8 cellular contexts compared by ENCODE assay signal in the genomic region with DNA sequence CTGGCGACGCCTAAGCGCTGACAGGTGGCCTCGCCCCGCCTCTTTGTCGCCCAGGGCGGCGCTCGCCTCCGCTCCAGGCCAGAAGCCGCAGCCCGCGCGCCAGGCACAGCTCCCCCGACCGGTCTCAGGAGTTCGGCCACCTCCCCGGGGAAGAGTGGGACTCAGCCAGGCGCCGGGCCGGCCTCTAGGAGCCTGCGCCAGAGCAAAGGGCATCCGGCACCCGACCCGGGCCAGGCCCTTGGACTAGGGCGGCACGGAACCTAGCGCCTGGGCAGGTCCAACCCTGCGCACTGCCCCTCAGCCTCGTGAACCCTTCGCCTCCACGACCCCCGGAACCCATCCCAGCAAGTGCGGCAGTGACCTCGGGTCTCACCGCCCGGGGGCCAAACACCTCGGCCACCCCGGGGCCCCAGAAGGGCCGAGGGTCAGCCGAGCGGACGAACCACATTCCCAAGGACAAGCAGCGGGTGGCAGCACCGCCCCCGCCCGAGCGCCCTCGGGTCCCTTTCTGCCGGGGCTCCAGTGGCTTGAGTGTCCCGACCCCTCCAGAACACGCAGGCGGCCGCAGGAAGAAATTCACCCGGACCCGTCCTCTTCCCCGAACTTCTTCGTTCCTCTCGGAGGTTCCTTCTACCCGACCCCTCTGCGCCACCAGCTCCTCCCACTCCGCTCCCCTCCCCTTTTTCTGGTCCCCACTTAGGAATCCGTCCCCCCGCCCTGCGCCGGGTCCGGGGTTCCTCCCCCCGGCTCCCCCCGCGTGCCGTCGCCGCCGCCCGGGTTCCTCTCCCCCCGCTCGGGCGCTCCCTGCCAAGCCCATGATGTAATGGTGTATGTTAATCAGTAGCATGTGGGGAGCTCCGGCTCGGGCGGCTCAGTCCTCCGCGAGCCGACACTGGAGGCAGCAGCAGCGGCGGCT. TPM values are rescaled to one million over a fixed set of nuclear protein-coding genes. Genes with fewer than 3 reads are reported as not detected.
A peak's percentile ranks its signal among the peaks of the same experiment; 100 is the strongest.
DNase-seq lines count a peak whose midpoint lies in the region; ATAC-seq and TF ChIP-seq lines count a peak whose summit lies in the region.

No MANE protein-coding gene starts in this region.

- POLR2A ChIA-PET in AG04450 (lab: Yijun Ruan, JAX), result interaction anchor here (0.6 to 4.3 kb wide), 22 partner anchors 11 to 240 kb away, joined by 3 to 61 read pairs (median 6); a partner anchor contains a TSS

- ATAC-seq in GM18861 (IDR thresholded peaks at IDR 0.05; ENCODE audit: unreplicated experiment), result peak; percentile 39
- ATAC-seq in HG03060 (IDR thresholded peaks at IDR 0.05; ENCODE audit: low read depth, unreplicated experiment), result peak; percentile 32
- peak; percentile 70 to 85 (median 76) for ATAC-seq in right lobe of liver

- intact Hi-C loops in right lobe of liver (cut with DNase I), result loop anchor here (5.0 to 10.0 kb wide), 3 partner anchors 127 to 212 kb away; no protein-coding TSS in a partner anchor

- CTCF ChIA-PET in AG04450 (lab: Charles Lee), result interaction anchor here (0.9 to 8.5 kb wide), 7 partner anchors 33 to 241 kb away, joined by 3 to 186 read pairs (median 7); no protein-coding TSS in a partner anchor

- 0% methylated on average over 8 of the region's 86 CpGs for WGBS in right lobe of liver (ENCODE audit: insufficient coverage, low coverage, low lambda C conversion rate, missing lambda C conversion rate)

- DNase-seq in AG04450 (ENCODE audit: low read depth, low spot score) (peak; percentile 78), NCI-H2227 (lab: John Stamatoyannopoulos, UW; ENCODE audit: unreplicated experiment) (peak; percentile 81), dermis microvascular lymphatic vessel endothelial cell (ENCODE audit: low read depth in 2 of 2) (peak; percentile 76 to 92), right lobe of liver (peak; percentile 93 to 96 (median 96))
- DNase-seq in activated CD4-positive, alpha-beta T cell treated with anti-CD3 and anti-CD28 coated beads, Interleukin-2, amount 50 U/mL, for 4 hours, result peak; percentile 82 to 84
- peak; percentile 76 for DNase-seq in stimulated activated CD4-positive, alpha-beta T cell treated with anti-CD3 and anti-CD28 coated beads, Interleukin-4, amount 100 ng/mL, for 24 hours

- H3K36me3 ChIP-seq in right lobe of liver, result no peaks in the 10 kb centered on the region

- H3K4me3 ChIP-seq in AG04450 (ENCODE audit: low read depth, low read length) (peak overlapping the region; percentile 80), right lobe of liver (peak overlapping the region; percentile 51 to 73 (median 66))

- TF ChIP-seq POLR2A in right lobe of liver (IDR thresholded peaks at IDR 0.05), result peak; percentile 98

- H3K9me3 ChIP-seq in AG04450 (ENCODE audit: control insufficient read depth, insufficient read depth, low read length), result no peaks in the 10 kb centered on the region; the same call in 1 of the 2 replicates
- H3K9me3 ChIP-seq in right lobe of liver, result no peaks in the 10 kb centered on the region

- H3K27ac ChIP-seq in AG04450 (ENCODE audit: low read depth, low read length) (peak overlapping the region; percentile 96), right lobe of liver (peak overlapping the region; percentile 96 to 99 (median 98))

- no peaks in the 10 kb centered on the region for H3K27me3 ChIP-seq in AG04450 (ENCODE audit: control insufficient read depth, insufficient read depth, low read length)
- no peaks in the 10 kb centered on the region for H3K27me3 ChIP-seq in right lobe of liver

- peaks cover 0 to 17% (median 0%) of the 10 kb centered on the region in 4 donors for H3K4me1 ChIP-seq in right lobe of liver

- TF ChIP-seq CTCF in AG04450 (IDR thresholded peaks at IDR 0.05; ENCODE audit: low read depth, low read length) (no peak; the same call in 1 of the 2 replicates), right lobe of liver (IDR thresholded peaks at IDR 0.05) (peak in 1 of 4 donors; percentile 6)

RNA-seq across cellular contexts. Expression of a gene that starts 1.4 kb away (rescaled TPM):
- polyA plus RNA-seq in AG04450 (2011; rRNA removed), result 12.7 and 21.0 TPM in 2 replicates
- 64.5 and 81.7 TPM in 2 replicates for polyA minus RNA-seq in AG04450 (2011; rRNA and poly(A)+ RNA removed)
- 20.8 and 32.2 TPM in 2 replicates for total RNA-seq in dermis microvascular lymphatic vessel endothelial cell
- total RNA-seq in right lobe of liver, result 10 to 100 TPM; 16.7 to 31.9 (median 21.1) TPM

RNA-seq across cellular contexts. Expression of a gene that starts 55.8 kb away (rescaled TPM):
- 15.2 and 22.2 TPM in 2 replicates for polyA plus RNA-seq in AG04450 (2011; rRNA removed)
- 7.1 and 7.9 TPM in 2 replicates for polyA minus RNA-seq in AG04450 (2011; rRNA and poly(A)+ RNA removed)
- total RNA-seq in dermis microvascular lymphatic vessel endothelial cell (8.0 and 10.4 TPM in 2 replicates), right lobe of liver (1 to 10 TPM; 5.4 to 8.2 (median 6.7) TPM)

Comparison
In these comparisons a context has a peak if more than half of its experiments do, and no peak if none do; other contexts are left out.
1. Peak in every context shown above with its lines: DNase-seq, ATAC-seq, H3K4me3 ChIP-seq and H3K27ac ChIP-seq.